ENCODE assay signal across 8 cellular contexts in the genomic region with DNA sequence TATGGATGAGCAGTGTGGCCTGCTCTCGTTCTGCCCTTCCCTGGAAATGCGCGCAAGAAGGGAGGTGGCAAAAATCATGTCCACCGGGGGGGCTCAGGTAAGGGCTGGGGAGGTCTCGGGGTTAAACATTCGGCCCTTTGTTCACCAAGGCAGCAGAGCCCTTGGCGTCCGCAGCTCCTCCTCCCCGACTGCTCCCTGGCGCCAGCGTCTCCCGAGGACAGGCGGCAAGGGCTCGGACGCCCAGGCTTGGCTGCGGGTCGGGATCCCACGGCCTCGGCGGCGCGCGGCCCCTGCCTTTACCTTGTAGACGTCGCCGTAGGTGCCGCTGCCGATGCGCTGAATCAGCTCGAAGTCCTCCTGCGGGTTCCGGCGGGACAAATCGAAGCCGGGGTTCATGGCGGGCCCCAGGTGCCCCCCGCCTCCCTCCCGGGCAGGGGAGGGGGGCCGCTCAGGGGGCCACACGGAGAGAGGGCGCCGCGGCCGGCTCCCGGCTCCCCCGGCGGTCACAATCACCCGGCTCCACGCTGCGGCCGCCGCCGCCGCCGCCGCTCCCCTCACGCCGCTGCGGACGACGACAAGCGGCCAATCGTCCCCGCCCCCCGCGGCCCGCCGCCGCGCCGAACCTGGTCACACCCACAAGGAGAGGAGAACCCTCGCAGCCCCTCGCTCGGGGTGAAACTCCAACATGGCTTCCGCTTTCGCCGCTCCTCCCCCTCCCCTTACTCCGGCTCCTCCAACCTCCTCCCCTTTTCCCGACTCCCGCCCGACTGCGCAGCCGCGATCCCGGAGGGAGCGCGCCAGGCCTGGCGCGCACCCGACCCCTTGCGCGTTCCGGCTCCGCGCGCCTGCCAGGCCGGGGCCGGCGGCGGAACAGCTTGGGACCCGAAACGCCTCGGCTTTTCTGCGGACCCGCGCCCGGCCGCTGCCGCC. TPM values are rescaled to one million over a fixed set of nuclear protein-coding genes. Genes with fewer than 3 reads are reported as not detected.
A peak's percentile ranks its signal among the peaks of the same experiment; 100 is the strongest.
DNase-seq lines count a peak whose midpoint lies in the region; ATAC-seq and TF ChIP-seq lines count a peak whose summit lies in the region.

Gene MAP4K3 (minus strand): TSS at position 694 of the 930 bp plus-strand sequence. CDS start 298 bp downstream, at position 396.

- H3K9me3 Mint-ChIP-seq in activated CD4-positive, alpha-beta T cell treated with anti-CD3 and anti-CD28 coated beads for 36 hours (ENCODE audit: low read depth): no peaks in the 10 kb centered on the region

- no peaks in the 10 kb centered on the region for H3K27me3 Mint-ChIP-seq in activated CD4-positive, alpha-beta T cell treated with anti-CD3 and anti-CD28 coated beads for 36 hours

- peak within 1 kb of the TSS; percentile 86 for H3K4me3 Mint-ChIP-seq in activated CD4-positive, alpha-beta T cell treated with anti-CD3 and anti-CD28 coated beads for 36 hours

- POLR2A ChIA-PET in activated CD4-positive, alpha-beta T cell treated with anti-CD3 and anti-CD28 coated beads for 36 hours (lab: Charles Lee): interaction anchor here (0.6 to 0.7 kb wide), 3 partner anchors 9 to 191 kb away, joined by 3 to 7 read pairs (median 6); no protein-coding TSS in a partner anchor

- CTCF ChIA-PET in activated CD4-positive, alpha-beta T cell treated with anti-CD3 and anti-CD28 coated beads for 36 hours (lab: Charles Lee): interaction anchor here (0.6 to 2.6 kb wide), 5 partner anchors 16 to 758 kb away, joined by 3 to 9 read pairs (median 3); no protein-coding TSS in a partner anchor

- TF ChIP-seq POLR2A in GM19193 (IDR thresholded peaks at IDR 0.05; ENCODE audit: extremely low read depth, insufficient read depth, insufficient read length): peak; percentile 77

- peak within 1 kb of the TSS; percentile 91 for H3K27ac ChIP-seq in cingulate gyrus (ENCODE audit: low read depth, low read length)

- DNase-seq in AML-193 (lab: John Stamatoyannopoulos, UW) (peak; percentile 82 to 83), NCI-H510A (lab: John Stamatoyannopoulos, UW) (peak; percentile 93), kidney tubule cell (ENCODE audit: low spot score) (peak; percentile 96)
- peak; percentile 88 for DNase-seq in activated CD4-positive, alpha-beta T cell treated with anti-CD3 and anti-CD28 coated beads for 36 hours
- peak; percentile 26 to 52 for DNase-seq in stimulated activated CD4-positive, alpha-beta T cell treated with anti-CD3 and anti-CD28 coated beads, Interleukin-1b, Interleukin-23, amount 100 ng/mL, for 1 hour (ENCODE audit: low read depth in 2 of 2)

- intact Hi-C loops in activated CD4-positive, alpha-beta T cell treated with anti-CD3 and anti-CD28 coated beads for 36 hours (cut with DNase I, micrococcal nuclease): loop anchor here (1.0 to 10.0 kb wide), 12 partner anchors 12 to 662 kb away; partner anchors contain the start of genes THUMPD2 (in 2 of the 2) and GEMIN6 (in 1 of the 2)

- H3K27ac Mint-ChIP-seq in activated CD4-positive, alpha-beta T cell treated with anti-CD3 and anti-CD28 coated beads for 36 hours: peak within 1 kb of the TSS; percentile 80

- H3K36me3 Mint-ChIP-seq in activated CD4-positive, alpha-beta T cell treated with anti-CD3 and anti-CD28 coated beads for 36 hours (ENCODE audit: low read depth): no peaks in the 10 kb centered on the region

- ATAC-seq in HG03432 (IDR thresholded peaks at IDR 0.05; ENCODE audit: unreplicated experiment): peak; percentile 82
- peak; percentile 70 for ATAC-seq in activated CD4-positive, alpha-beta T cell treated with anti-CD3 and anti-CD28 coated beads for 36 hours

- peaks cover 65% of the 10 kb centered on the region for H3K4me1 Mint-ChIP-seq in activated CD4-positive, alpha-beta T cell treated with anti-CD3 and anti-CD28 coated beads for 36 hours

RNA-seq across cellular contexts. Expression of gene MAP4K3, which starts in this region (rescaled TPM):
- 10 to 100 TPM in 1 of 2 experiments, 1 to 10 TPM in 1; 8.1 to 11.8 TPM for total RNA-seq in activated CD4-positive, alpha-beta T cell treated with anti-CD3 and anti-CD28 coated beads for 36 hours

Comparison
In these comparisons a context has a peak if more than half of its experiments do, and no peak if none do; other contexts are left out.
1. Peak in every context shown above with its lines: DNase-seq, ATAC-seq and H3K27ac ChIP-seq.
2. DNase-seq: peak in every context shown above with its lines; median percentile 96 in kidney tubule cell; 93 in NCI-H510A; 88 in activated CD4-positive, alpha-beta T cell treated with anti-CD3 and anti-CD28 coated beads for 36 hours; 82 in AML-193; 39 in stimulated activated CD4-positive, alpha-beta T cell treated with anti-CD3 and anti-CD28 coated beads, Interleukin-1b, Interleukin-23, amount 100 ng/mL, for 1 hour.